Comparison of ENCODE assay signal across 8 cellular contexts in the genomic region with DNA sequence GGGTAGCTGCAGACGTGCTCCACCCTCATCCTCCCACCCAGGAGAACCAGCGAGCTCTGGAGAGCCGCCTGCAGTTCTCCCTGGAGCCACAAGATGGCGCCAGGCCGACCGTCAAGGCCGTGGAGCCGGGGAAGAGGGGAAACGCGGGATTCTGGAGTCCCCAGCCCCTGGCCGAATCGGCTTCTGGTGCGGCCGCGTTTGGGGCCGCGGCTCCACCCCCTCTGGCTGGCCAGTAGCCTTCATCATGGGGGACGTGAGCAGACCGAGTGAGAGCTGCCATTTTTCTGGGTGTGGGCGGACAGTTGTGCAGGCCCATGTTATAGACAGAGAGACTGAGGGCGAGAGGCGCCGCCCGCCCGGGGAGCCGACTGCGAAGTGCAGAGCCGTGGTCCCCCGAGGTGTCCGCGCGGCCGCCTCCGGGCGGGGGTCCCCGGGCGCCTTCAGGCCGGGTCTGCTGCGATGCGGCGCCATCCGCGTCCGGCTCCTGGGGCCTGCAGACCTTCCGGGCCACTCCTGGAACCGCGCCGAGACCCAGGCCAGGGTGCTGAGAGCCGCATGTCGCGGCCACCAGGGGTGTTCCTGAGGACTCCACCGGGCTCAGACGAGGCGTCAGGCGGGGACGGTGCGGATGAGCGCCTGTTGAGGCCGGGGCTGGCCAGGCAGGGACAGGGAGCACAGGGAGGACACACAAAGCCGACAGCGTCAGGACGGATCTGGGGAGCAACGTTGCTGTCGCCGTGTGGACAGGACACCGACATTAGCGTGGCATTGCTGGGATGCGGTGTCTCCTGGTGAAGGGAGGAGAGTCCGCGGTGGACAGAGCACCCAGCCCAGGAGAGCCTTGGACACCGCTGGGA.
DNase-seq lines count a peak whose midpoint lies in the region; ATAC-seq, FAIRE-seq and TF ChIP-seq lines count a peak whose summit lies in the region.

No MANE protein-coding gene starts in this region.

- no peaks in the 10 kb centered on the region for H3K9me3 ChIP-seq in DND-41 (ENCODE audit: insufficient read depth, low read length, severe bottlenecking)
- no peaks in the 10 kb centered on the region for H3K9me3 ChIP-seq in HepG2 (ENCODE audit: low read length)

- intact Hi-C loops in HepG2 (cut with micrococcal nuclease; ENCODE audit: unreplicated experiment) = loop anchor here (10.0 kb wide), 1 partner anchor 1108 kb away; no protein-coding TSS in a partner anchor

- no peaks in the 10 kb centered on the region for H3K79me2 ChIP-seq in DND-41 (ENCODE audit: insufficient read depth, low read length)
- H3K79me2 ChIP-seq in HepG2 (ENCODE audit: insufficient read depth, low read length) = no peaks in the 10 kb centered on the region

- in situ Hi-C loops in HepG2 (cut with HindIII; ENCODE audit: extremely low pct_ligation_motif_present, low pct_unique_long_range_greater_than_20kb) = loop anchor here (25.0 kb wide), 1 partner anchor 675 kb away; no protein-coding TSS in a partner anchor

- no TSS peak for BruUV-seq in HepG2 (replicated peaks; lab: Mats Ljungman, UMichigan)

- TF ChIP-seq EP300 in HepG2 (IDR thresholded peaks at IDR 0.05; ENCODE audit: low read depth in 2 of 2, low read length in 2 of 2) (no peak), HepG2 (CRISPR knock-in tag; IDR thresholded peaks at IDR 0.05; ENCODE audit: borderline replicate concordance) (no peak)

- H3K4me2 ChIP-seq in DND-41 (ENCODE audit: insufficient read depth, low read length) (peak overlapping the region; percentile 48; the same call in 1 of the 2 replicates), HepG2 (ENCODE audit: low read depth, low read length) (peak overlapping the region; percentile 40)

- no peak for FAIRE-seq in HepG2 (lab: Jason Lieb, UNC)

- DNase-seq in DND-41 = peak; percentile 88
- peak; percentile 46 for DNase-seq in H4 (ENCODE audit: low spot score)
- DNase-seq in NCI-H1048 (lab: John Stamatoyannopoulos, UW) = peak; percentile 60
- DNase-seq in activated CD4-positive, CD25-positive, alpha-beta regulatory T cell treated with anti-CD3 and anti-CD28 coated beads, Interleukin-2, amount 50 U/mL, for 72 hours = peak; percentile 69
- peak; percentile 57 for DNase-seq in dedifferentiated amniotic fluid mesenchymal stem cell (ENCODE audit: extremely low spot score)
- DNase-seq in HepG2 (ENCODE audit: low spot score) = peak; percentile 41
- peak; percentile 56 for DNase-seq in stimulated activated CD4-positive, alpha-beta T cell treated with anti-CD3 and anti-CD28 coated beads, Interleukin-4, amount 100 ng/mL, for 1 hour
- no peak for DNase-seq in A172 (ENCODE audit: low spot score)

- CTCF ChIA-PET in HepG2 (lab: Yijun Ruan, JAX; ENCODE audit: low intra/inter-chr PET ratio, low total read pairs) = interaction anchor here (1.1 to 1.4 kb wide), 3 partner anchors 660 to 1187 kb away, joined by 3 to 15 read pairs (median 4); no protein-coding TSS in a partner anchor

- 40% methylated on average over 50 of the region's 71 CpGs for WGBS in HepG2 (ENCODE audit: low lambda C conversion rate)

- no peaks in the 10 kb centered on the region for H4K20me1 ChIP-seq in DND-41 (ENCODE audit: insufficient read depth, low read length)
- no peaks in the 10 kb centered on the region for H4K20me1 ChIP-seq in HepG2 (ENCODE audit: insufficient read depth, low read length)

- H3K4me3 ChIP-seq in DND-41 (ENCODE audit: low read depth in 1 of 2, low read length in 2 of 2) (0 out of 4 replicates have a peak overlapping the region, but pooled peaks of 1 of the 2 experiments have one; percentile 6), HepG2 (replicated peaks in 1 of 3; ENCODE audit: insufficient read depth in 1 of 3, low read depth in 2 of 3, low read length in 3 of 3) (peak overlapping the region in 1 of 3 experiments; percentile 36; a peak in 1 of 6 replicates)

- ATAC-seq in DND-41 (ENCODE audit: insufficient read depth, low read depth) (peak; percentile 64), HepG2 (peak; percentile 91)

- H3K4me1 ChIP-seq in DND-41 (ENCODE audit: insufficient read depth, low read length) (peaks cover 50% of the 10 kb centered on the region), HepG2 (ENCODE audit: insufficient read depth, low read length) (no peaks in the 10 kb centered on the region)

- no peak for TF ChIP-seq POLR2A in HepG2 (IDR thresholded peaks at IDR 0.05; ENCODE audit: insufficient read depth in 1 of 2, low read depth in 2 of 2, low read length in 2 of 2)

- peak overlapping the region; percentile 24; the same call in 1 of the 2 replicates for H3K9ac ChIP-seq in DND-41 (ENCODE audit: low read depth, low read length)
- no peak overlapping the region for H3K9ac ChIP-seq in HepG2 (ENCODE audit: insufficient read depth, low read depth, low read length)

- TF ChIP-seq CTCF in DND-41 (IDR thresholded peaks at IDR 0.05; ENCODE audit: borderline replicate concordance, extremely low read depth, low read length, poor library complexity, severe bottlenecking) (peak; percentile 99), HepG2 (CRISPR knock-in tag; IDR thresholded peaks at IDR 0.05) (peak; percentile 95)

- peak; percentile 70 for TF ChIP-seq RAD21 in HepG2 (CRISPR knock-in tag; IDR thresholded peaks at IDR 0.05)

- H3K27me3 ChIP-seq in DND-41 (ENCODE audit: insufficient read depth, low read length, poor library complexity) (no peaks in the 10 kb centered on the region), HepG2 (ENCODE audit: control insufficient read depth in 1 of 2, insufficient read depth in 2 of 2, low read length in 2 of 2) (peaks cover 0 to 52% of the 10 kb centered on the region in 2 experiments; a peak in 4 of 5 replicates)

- H2AFZ ChIP-seq in DND-41 (ENCODE audit: low read depth, low read length) (peak overlapping the region; percentile 53; the same call in 1 of the 2 replicates), HepG2 (ENCODE audit: low read length) (no peak overlapping the region)

- H3K36me3 ChIP-seq in DND-41 (ENCODE audit: insufficient read depth, low read length) (no peaks in the 10 kb centered on the region), HepG2 (replicated peaks in 1 of 2; ENCODE audit: control insufficient read depth in 1 of 2, insufficient read depth in 2 of 2, low read length in 2 of 2) (no peaks in the 10 kb centered on the region)

- POLR2A ChIA-PET in HepG2 (lab: Yijun Ruan, JAX) = no interaction called here

- H3K27ac ChIP-seq in DND-41 (ENCODE audit: low read length) (peak overlapping the region; percentile 87), HepG2 (ENCODE audit: extremely low read length, insufficient read depth, low read length) (no peak overlapping the region)

TF ChIP-seq in HepG2, 621 proteins besides CTCF, POLR2A, EP300 and RAD21 (continues in another document):
- TF ChIP-seq GATAD1 (CRISPR knock-in tag; IDR thresholded peaks at IDR 0.05) (0 out of 2 replicates have a peak, but pooled peaks have one; percentile 16), ZNF501 (CRISPR knock-in tag; IDR thresholded peaks at IDR 0.05) (peak; percentile 52; the same call in 1 of the 2 replicates), YY1 (IDR thresholded peaks at IDR 0.05; ENCODE audit: insufficient read depth, insufficient replicate concordance, low read depth, low read length) (peak; percentile 18), TBX2 (CRISPR knock-in tag; IDR thresholded peaks at IDR 0.05; ENCODE audit: borderline replicate concordance) (no peak)
- TF ChIP-seq, protein P1, sequence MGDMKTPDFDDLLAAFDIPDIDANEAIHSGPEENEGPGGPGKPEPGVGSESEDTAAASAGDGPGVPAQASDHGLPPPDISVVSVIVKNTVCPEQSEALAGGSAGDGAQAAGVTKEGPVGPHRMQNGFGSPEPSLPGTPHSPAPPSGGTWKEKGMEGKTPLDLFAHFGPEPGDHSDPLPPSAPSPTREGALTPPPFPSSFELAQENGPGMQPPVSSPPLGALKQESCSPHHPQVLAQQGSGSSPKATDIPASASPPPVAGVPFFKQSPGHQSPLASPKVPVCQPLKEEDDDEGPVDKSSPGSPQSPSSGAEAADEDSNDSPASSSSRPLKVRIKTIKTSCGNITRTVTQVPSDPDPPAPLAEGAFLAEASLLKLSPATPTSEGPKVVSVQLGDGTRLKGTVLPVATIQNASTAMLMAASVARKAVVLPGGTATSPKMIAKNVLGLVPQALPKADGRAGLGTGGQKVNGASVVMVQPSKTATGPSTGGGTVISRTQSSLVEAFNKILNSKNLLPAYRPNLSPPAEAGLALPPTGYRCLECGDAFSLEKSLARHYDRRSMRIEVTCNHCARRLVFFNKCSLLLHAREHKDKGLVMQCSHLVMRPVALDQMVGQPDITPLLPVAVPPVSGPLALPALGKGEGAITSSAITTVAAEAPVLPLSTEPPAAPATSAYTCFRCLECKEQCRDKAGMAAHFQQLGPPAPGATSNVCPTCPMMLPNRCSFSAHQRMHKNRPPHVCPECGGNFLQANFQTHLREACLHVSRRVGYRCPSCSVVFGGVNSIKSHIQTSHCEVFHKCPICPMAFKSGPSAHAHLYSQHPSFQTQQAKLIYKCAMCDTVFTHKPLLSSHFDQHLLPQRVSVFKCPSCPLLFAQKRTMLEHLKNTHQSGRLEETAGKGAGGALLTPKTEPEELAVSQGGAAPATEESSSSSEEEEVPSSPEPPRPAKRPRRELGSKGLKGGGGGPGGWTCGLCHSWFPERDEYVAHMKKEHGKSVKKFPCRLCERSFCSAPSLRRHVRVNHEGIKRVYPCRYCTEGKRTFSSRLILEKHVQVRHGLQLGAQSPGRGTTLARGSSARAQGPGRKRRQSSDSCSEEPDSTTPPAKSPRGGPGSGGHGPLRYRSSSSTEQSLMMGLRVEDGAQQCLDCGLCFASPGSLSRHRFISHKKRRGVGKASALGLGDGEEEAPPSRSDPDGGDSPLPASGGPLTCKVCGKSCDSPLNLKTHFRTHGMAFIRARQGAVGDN (CRISPR knock-in tag; IDR thresholded peaks at IDR 0.05) = peak; percentile 44; the same call in 1 of the 2 replicates
- TF ChIP-seq, protein P2, sequence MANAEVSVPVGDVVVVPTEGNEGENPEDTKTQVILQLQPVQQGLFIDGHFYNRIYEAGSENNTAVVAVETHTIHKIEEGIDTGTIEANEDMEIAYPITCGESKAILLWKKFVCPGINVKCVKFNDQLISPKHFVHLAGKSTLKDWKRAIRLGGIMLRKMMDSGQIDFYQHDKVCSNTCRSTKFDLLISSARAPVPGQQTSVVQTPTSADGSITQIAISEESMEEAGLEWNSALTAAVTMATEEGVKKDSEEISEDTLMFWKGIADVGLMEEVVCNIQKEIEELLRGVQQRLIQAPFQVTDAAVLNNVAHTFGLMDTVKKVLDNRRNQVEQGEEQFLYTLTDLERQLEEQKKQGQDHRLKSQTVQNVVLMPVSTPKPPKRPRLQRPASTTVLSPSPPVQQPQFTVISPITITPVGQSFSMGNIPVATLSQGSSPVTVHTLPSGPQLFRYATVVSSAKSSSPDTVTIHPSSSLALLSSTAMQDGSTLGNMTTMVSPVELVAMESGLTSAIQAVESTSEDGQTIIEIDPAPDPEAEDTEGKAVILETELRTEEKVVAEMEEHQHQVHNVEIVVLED (CRISPR knock-in tag; IDR thresholded peaks at IDR 0.05; ENCODE audit: borderline replicate concordance) = no peak
